23 cellular contexts compared by ENCODE assay signal in genomic region chr6:37946021-37946420, GRCh38.
A peak's percentile ranks its signal among the peaks of the same experiment; 100 is the strongest.
DNase-seq lines count a peak whose midpoint lies in the region; ATAC-seq and TF ChIP-seq lines count a peak whose summit lies in the region.
"Had no signal": no experiment of that assay in that cellular context is flagged by ENCODE, and none has a peak within 500 bp of the region (broad histone marks: within the 10 kb centered on the region; RNA-seq: fewer than 3 reads in every experiment).

No MANE protein-coding gene starts in this region.

- 87% methylated on average over 1 of the region's 1 CpG for WGBS in esophagus muscularis mucosa

- H3K4me1 ChIP-seq in left lung = peaks cover 0 to 31% of the 10 kb centered on the region in 2 donors
- peaks cover 7 to 70% (median 47%) of the 10 kb centered on the region in 4 donors for H3K4me1 ChIP-seq in esophagus muscularis mucosa

- TF ChIP-seq POLR2A in esophagus muscularis mucosa (IDR thresholded peaks at IDR 0.05; ENCODE audit: low read depth) = no peak

- intact Hi-C loops in left lung (cut with DNase I) (no loop called here), esophagus muscularis mucosa (cut with DNase I) (no loop called here)

- ATAC-seq in left lung (peak; percentile 66), GM21786 (IDR thresholded peaks at IDR 0.05; ENCODE audit: unreplicated experiment) (no peak)
- ATAC-seq: K562; naive thymus-derived CD8-positive, alpha-beta T cell; T-helper 17 cell had no signal

- no peak for TF ChIP-seq CTCF in left lung (IDR thresholded peaks at IDR 0.05)
- no peak for TF ChIP-seq CTCF in esophagus muscularis mucosa (IDR thresholded peaks at IDR 0.05)

- TF ChIP-seq EP300 in esophagus muscularis mucosa (IDR thresholded peaks at IDR 0.05) = no peak

- H3K27me3 ChIP-seq in left lung (no peaks in the 10 kb centered on the region), esophagus muscularis mucosa (no peaks in the 10 kb centered on the region)
- H3K27me3 ChIP-seq: hepatocyte, testis had no signal

- DNase-seq in NCI-H345 (lab: John Stamatoyannopoulos, UW) = peak; percentile 6
- no peak for DNase-seq in NCI-H345 treated with DMSO at 0.1 percent for 48 hours (lab: John Stamatoyannopoulos, UW; ENCODE audit: unreplicated experiment)
- peak; percentile 94 for DNase-seq in DMS153 (lab: John Stamatoyannopoulos, UW)
- DNase-seq in NCI-H2227 treated with DMSO at 0.1 percent for 48 hours (lab: John Stamatoyannopoulos, UW) = peak; percentile 53
- no peak for DNase-seq in left lung
- DNase-seq in esophagus muscularis mucosa (ENCODE audit: extremely low spot score) = no peak
- no peak for DNase-seq in AG08395 (ENCODE audit: low spot score)
- DNase-seq: aorta; CD4-positive, alpha-beta T cell; kidney glomerular epithelial cell; naive thymus-derived CD8-positive, alpha-beta T cell; NCI-H1092; NCI-H1694; NK-92 treated with Interleukin-12 subunit alpha and Interleukin-12 subunit beta, amount 100 ng/mL, for 24 hours; PC-9; small intestine; stimulated activated naive CD4-positive, alpha-beta T cell; T-helper 17 cell; testis had no signal

- H3K9me3 ChIP-seq in left lung (no peaks in the 10 kb centered on the region), esophagus muscularis mucosa (no peaks in the 10 kb centered on the region)
- H3K9me3 ChIP-seq: testis had no signal

- H3K27ac ChIP-seq in left lung (no peak overlapping the region), esophagus muscularis mucosa (replicated peaks in 1 of 4) (no peak overlapping the region)
- H3K27ac ChIP-seq: hepatocyte, PC-9, testis had no signal

- H3K4me3 ChIP-seq in left lung (no peak overlapping the region), esophagus muscularis mucosa (no peak overlapping the region)
- H3K4me3 ChIP-seq: hepatocyte, K562, lung, PC-9, testis had no signal

- H3K36me3 ChIP-seq in left lung = no peaks in the 10 kb centered on the region
- H3K36me3 ChIP-seq in esophagus muscularis mucosa = no peaks in the 10 kb centered on the region

Comparison
In these comparisons a context has a peak if more than half of its experiments do, and no peak if none do; other contexts are left out.
1. DNase-seq: peak in NCI-H345 (single experiment), DMS153 (single experiment) and NCI-H2227 treated with DMSO at 0.1 percent for 48 hours (single experiment); none in NCI-H345 treated with DMSO at 0.1 percent for 48 hours (single experiment), left lung (0 of 2), esophagus muscularis mucosa (single experiment) and AG08395 (single experiment).